12 cellular contexts compared by ENCODE assay signal in the genomic region with DNA sequence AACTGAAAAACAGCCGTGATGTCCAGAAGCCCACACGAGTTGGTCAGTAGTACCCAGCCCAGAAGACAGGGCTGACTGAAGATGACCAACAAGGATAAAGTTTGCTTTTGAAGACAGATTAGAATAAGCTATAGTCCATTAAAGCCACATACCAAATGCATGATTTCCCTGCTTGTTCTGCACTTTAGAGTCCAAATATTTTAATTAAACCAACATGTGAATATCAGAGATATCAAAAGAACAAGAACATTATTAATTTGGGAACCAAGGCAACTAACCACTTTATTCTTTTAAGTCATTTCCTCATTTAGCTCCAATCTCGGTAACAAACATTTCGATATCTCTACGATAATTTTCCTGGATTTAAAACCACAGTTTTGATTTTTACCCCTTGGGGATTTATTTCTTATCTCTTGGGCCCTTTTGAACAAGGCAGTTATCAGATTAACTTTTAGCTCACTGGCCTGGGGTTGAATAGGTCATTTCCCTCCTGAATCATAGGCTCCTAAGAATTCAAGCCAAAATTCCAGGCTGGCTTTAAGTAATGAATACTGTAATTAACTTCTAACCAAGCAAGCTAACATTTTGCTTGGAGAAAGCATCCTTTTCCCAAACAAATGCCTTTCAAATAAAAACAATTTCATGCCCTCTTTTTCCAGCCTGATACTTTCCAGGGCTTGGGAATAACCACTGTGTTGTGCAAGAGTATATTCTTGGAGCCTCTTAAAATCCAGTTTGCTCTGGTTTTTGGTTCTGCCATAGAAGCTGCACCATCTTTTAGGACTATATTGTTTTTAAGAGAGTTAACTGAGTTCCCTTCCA.
DNase-seq lines count a peak whose midpoint lies in the region; ATAC-seq and TF ChIP-seq lines count a peak whose summit lies in the region.
"Had no signal": no experiment of that assay in that cellular context is flagged by ENCODE, and none has a peak within 500 bp of the region (broad histone marks: within the 10 kb centered on the region; RNA-seq: fewer than 3 reads in every experiment).

No MANE protein-coding gene starts in this region.

- H3K4me1 ChIP-seq in right lobe of liver (peaks cover 0 to 15% (median 2%) of the 10 kb centered on the region in 4 donors), stomach (peaks cover 37 to 64% (median 53%) of the 10 kb centered on the region in 4 donors)

- TF ChIP-seq EP300 in stomach (IDR thresholded peaks at IDR 0.05) = no peak

- no peak for TF ChIP-seq CTCF in right lobe of liver (IDR thresholded peaks at IDR 0.05)
- no peak for TF ChIP-seq CTCF in stomach (IDR thresholded peaks at IDR 0.05)

- H3K27me3 ChIP-seq in right lobe of liver (no peaks in the 10 kb centered on the region), stomach (no peaks in the 10 kb centered on the region)

- intact Hi-C loops in right lobe of liver (cut with DNase I) = no loop called here
- intact Hi-C loops in stomach (cut with DNase I; ENCODE audit: low total_unique reads) = no loop called here

- 29% methylated on average over 5 of the region's 5 CpGs for WGBS in right lobe of liver (ENCODE audit: insufficient coverage, low coverage, low lambda C conversion rate, missing lambda C conversion rate)
- 12 to 30% (median 25%) methylated on average over 5 of the region's 5 CpGs for WGBS in stomach, 5 donors

- peak; percentile 25 for DNase-seq in HCEC 1CT
- peak; percentile 74 for DNase-seq in dermis blood vessel endothelial cell
- no peak for DNase-seq in right lobe of liver
- no peak for DNase-seq in stomach
- DNase-seq in DMS153 treated with DMSO at 0.1 percent for 48 hours (lab: John Stamatoyannopoulos, UW; ENCODE audit: unreplicated experiment) = no peak
- DNase-seq in DMS53 treated with DMSO at 0.1 percent for 48 hours (lab: John Stamatoyannopoulos, UW; ENCODE audit: unreplicated experiment) = no peak
- DNase-seq: CD4-positive, alpha-beta T cell; naive thymus-derived CD4-positive, alpha-beta T cell; T-helper 9 cell had no signal

- TF ChIP-seq POLR2A in right lobe of liver (IDR thresholded peaks at IDR 0.05) (no peak), stomach (IDR thresholded peaks at IDR 0.05) (no peak)

- H3K4me3 ChIP-seq in right lobe of liver (no peak overlapping the region), stomach (no peak overlapping the region)

- H3K36me3 ChIP-seq in right lobe of liver (no peaks in the 10 kb centered on the region), stomach (no peaks in the 10 kb centered on the region)

- H3K27ac ChIP-seq in right lobe of liver (no peak overlapping the region), stomach (peak overlapping the region; percentile 63 to 78 (median 65))

- H3K9me3 ChIP-seq in right lobe of liver = no peaks in the 10 kb centered on the region
- H3K9me3 ChIP-seq in stomach = no peaks in the 10 kb centered on the region

- ATAC-seq in right lobe of liver = peak in 3 of 4 donors; percentile 53 to 79 (median 64)
- ATAC-seq in HG02840 (IDR thresholded peaks at IDR 0.05; ENCODE audit: low FRiP score, unreplicated experiment) = no peak
- no peak for ATAC-seq in HG02798 (IDR thresholded peaks at IDR 0.05; ENCODE audit: poor library complexity, unreplicated experiment)
- ATAC-seq: naive thymus-derived CD4-positive, alpha-beta T cell; Panc1 had no signal

Comparison
In these comparisons a context has a peak if more than half of its experiments do, and no peak if none do; other contexts are left out.
1. DNase-seq: peak in HCEC 1CT (single experiment) and dermis blood vessel endothelial cell (single experiment); none in right lobe of liver (0 of 3), stomach (single experiment), DMS153 treated with DMSO at 0.1 percent for 48 hours (single experiment) and DMS53 treated with DMSO at 0.1 percent for 48 hours (single experiment).
2. ATAC-seq: peak in right lobe of liver (3 of 4); none in HG02840 (single experiment) and HG02798 (single experiment).
3. H3K27ac ChIP-seq: peak in stomach (5 of 5); none in right lobe of liver (0 of 3).